Comparison of ENCODE assay signal across 1 cellular context in genomic region chr19:15280915-15281683, GRCh38.
TF ChIP-seq lines count a peak whose summit lies in the region.

No MANE protein-coding gene starts in this region.

TF ChIP-seq in K562, 482 proteins besides CTCF, POLR2A, EP300 and RAD21 (continued from another document and continues in another):
- no peak for TF ChIP-seq FOXA3 (CRISPR knock-in tag; conservative IDR thresholded peaks at IDR 0.05 in 1 of 2, IDR thresholded peaks at IDR 0.05 in 1 of 2)
- TF ChIP-seq ZBTB33 (CRISPR knock-in tag; IDR thresholded peaks at IDR 0.05), result peak; percentile 80
- TF ChIP-seq KDM5B (IDR thresholded peaks at IDR 0.05; ENCODE audit: insufficient replicate concordance, low read depth, low read length), result no peak
- TF ChIP-seq ATF3 (IDR thresholded peaks at IDR 0.05), result peak; percentile 57; the same call in 1 of the 2 replicates
- TF ChIP-seq ATF3 (CRISPR knock-in tag; conservative IDR thresholded peaks at IDR 0.05), result no peak
- peak; percentile 43 for TF ChIP-seq MYC (IDR thresholded peaks at IDR 0.05; ENCODE audit: low read depth, low read length)
- TF ChIP-seq MYC (CRISPR knock-in tag; IDR thresholded peaks at IDR 0.05; ENCODE audit: borderline replicate concordance, low read depth), result no peak
- TF ChIP-seq TRIM24 (IDR thresholded peaks at IDR 0.05), result peak in 1 of 2 experiments; percentile 42; a peak in 2 of 4 replicates
- TF ChIP-seq MGA (IDR thresholded peaks at IDR 0.05), result 0 out of 2 replicates have a peak, but pooled peaks have one; percentile 13
- no peak for TF ChIP-seq VEZF1 (CRISPR knock-in tag; IDR thresholded peaks at IDR 0.05)
- TF ChIP-seq SOX6 (IDR thresholded peaks at IDR 0.05), result peak; percentile 68
- TF ChIP-seq ARID3A (IDR thresholded peaks at IDR 0.05; ENCODE audit: borderline replicate concordance, low read depth, low read length), result 0 out of 2 replicates have a peak, but pooled peaks have one; percentile 9
- 0 out of 2 replicates have a peak, but pooled peaks have one; percentile 25 for TF ChIP-seq CBFB (CRISPR knock-in tag; IDR thresholded peaks at IDR 0.05)
- 0 out of 4 replicates have a peak, but pooled peaks of 1 of the 2 experiments have one; percentile 32 for TF ChIP-seq MNT (conservative IDR thresholded peaks at IDR 0.05)
- peak; percentile 33; the same call in 1 of the 2 replicates for TF ChIP-seq ELF2 (CRISPR knock-in tag; IDR thresholded peaks at IDR 0.05)
- TF ChIP-seq XRCC4 (IDR thresholded peaks at IDR 0.05; ENCODE audit: extremely low read depth, insufficient read depth, insufficient read length), result no peak
- 0 out of 2 replicates have a peak, but pooled peaks have one; percentile 12 for TF ChIP-seq FOXJ2 (tag; IDR thresholded peaks at IDR 0.05)
- no peak for TF ChIP-seq SRSF1 (IDR thresholded peaks at IDR 0.05; ENCODE audit: low read depth, low read length)
- 0 out of 4 replicates have a peak, but pooled peaks of 1 of the 2 experiments have one; percentile 14 for TF ChIP-seq ZNF318 (IDR thresholded peaks at IDR 0.05; ENCODE audit: borderline replicate concordance in 1 of 2, low read depth in 1 of 2)
- peak; percentile 59 for TF ChIP-seq CREM (IDR thresholded peaks at IDR 0.05; ENCODE audit: low read depth)
- TF ChIP-seq LCOR (CRISPR knock-in tag; IDR thresholded peaks at IDR 0.05), result no peak
- no peak for TF ChIP-seq ZNF239 (CRISPR knock-in tag; IDR thresholded peaks at IDR 0.05)
